In the genomic region with DNA sequence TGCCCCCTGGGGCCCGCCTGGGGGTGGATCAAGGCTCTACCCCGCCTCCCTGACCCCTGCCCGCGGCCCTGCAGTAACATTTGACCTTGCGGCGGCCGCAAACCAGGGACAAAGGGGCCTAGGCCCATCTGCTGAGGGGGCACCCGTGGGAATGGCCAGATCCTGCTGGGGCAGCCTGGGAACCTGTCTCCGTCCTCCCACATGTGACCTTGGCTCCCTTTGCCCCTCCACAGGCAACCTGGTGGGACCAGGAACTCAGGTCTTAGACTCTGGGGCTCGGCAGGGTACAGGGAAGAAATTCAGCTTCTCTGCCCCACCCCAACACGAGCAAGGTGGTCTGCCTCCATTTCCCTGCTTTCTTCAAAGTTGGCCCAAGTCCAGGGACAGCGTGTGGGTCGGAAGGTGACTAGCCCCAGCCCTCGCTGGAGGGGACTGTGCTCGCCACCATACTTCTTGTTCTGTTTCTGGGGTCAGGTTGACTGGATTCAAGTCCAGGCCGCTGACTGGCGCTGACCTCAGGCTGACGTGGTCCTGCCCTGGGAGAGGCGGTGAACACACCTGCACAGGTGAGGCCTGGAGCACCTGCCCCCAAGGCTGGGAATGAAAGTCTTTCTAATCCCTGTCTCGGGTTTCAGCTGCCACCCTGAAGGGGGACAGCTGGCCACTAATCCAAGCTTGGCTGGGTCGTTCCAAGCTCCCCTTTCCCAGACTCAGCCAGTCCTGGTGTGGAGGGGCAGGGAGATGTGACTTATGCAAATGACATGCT, we compare ENCODE assay signal across 1 cellular context.
A peak's percentile ranks its signal among the peaks of the same experiment; 100 is the strongest.
TF ChIP-seq lines count a peak whose summit lies in the region.

No MANE protein-coding gene starts in this region.

TF ChIP-seq in HEK293, 187 proteins besides CTCF, POLR2A, EP300 and RAD21 (continued from another document):
- TF ChIP-seq, protein P1, sequence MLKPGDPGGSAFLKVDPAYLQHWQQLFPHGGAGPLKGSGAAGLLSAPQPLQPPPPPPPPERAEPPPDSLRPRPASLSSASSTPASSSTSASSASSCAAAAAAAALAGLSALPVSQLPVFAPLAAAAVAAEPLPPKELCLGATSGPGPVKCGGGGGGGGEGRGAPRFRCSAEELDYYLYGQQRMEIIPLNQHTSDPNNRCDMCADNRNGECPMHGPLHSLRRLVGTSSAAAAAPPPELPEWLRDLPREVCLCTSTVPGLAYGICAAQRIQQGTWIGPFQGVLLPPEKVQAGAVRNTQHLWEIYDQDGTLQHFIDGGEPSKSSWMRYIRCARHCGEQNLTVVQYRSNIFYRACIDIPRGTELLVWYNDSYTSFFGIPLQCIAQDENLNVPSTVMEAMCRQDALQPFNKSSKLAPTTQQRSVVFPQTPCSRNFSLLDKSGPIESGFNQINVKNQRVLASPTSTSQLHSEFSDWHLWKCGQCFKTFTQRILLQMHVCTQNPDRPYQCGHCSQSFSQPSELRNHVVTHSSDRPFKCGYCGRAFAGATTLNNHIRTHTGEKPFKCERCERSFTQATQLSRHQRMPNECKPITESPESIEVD (tag by site-specific recombination; IDR thresholded peaks at IDR 0.05) = no peak
- TF ChIP-seq, protein P2, sequence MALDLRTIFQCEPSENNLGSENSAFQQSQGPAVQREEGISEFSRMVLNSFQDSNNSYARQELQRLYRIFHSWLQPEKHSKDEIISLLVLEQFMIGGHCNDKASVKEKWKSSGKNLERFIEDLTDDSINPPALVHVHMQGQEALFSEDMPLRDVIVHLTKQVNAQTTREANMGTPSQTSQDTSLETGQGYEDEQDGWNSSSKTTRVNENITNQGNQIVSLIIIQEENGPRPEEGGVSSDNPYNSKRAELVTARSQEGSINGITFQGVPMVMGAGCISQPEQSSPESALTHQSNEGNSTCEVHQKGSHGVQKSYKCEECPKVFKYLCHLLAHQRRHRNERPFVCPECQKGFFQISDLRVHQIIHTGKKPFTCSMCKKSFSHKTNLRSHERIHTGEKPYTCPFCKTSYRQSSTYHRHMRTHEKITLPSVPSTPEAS (tag by site-specific recombination; IDR thresholded peaks at IDR 0.05) = no peak
- TF ChIP-seq, protein P3, sequence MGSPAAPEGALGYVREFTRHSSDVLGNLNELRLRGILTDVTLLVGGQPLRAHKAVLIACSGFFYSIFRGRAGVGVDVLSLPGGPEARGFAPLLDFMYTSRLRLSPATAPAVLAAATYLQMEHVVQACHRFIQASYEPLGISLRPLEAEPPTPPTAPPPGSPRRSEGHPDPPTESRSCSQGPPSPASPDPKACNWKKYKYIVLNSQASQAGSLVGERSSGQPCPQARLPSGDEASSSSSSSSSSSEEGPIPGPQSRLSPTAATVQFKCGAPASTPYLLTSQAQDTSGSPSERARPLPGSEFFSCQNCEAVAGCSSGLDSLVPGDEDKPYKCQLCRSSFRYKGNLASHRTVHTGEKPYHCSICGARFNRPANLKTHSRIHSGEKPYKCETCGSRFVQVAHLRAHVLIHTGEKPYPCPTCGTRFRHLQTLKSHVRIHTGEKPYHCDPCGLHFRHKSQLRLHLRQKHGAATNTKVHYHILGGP (tag by site-specific recombination; IDR thresholded peaks at IDR 0.05) = no peak
- TF ChIP-seq GLIS2 (tag by site-specific recombination; IDR thresholded peaks at IDR 0.05) (peak; percentile 44; the same call in 1 of the 2 replicates), GLIS1 (tag by site-specific recombination; IDR thresholded peaks at IDR 0.05) (peak; percentile 26; the same call in 1 of the 2 replicates), ZNF660 (tag by site-specific recombination; IDR thresholded peaks at IDR 0.05) (no peak), ZEB2 (tag by site-specific recombination; IDR thresholded peaks at IDR 0.05) (peak; percentile 72), IKZF3 (tag by site-specific recombination; IDR thresholded peaks at IDR 0.05) (0 out of 2 replicates have a peak, but pooled peaks have one; percentile 27)
- TF ChIP-seq, protein P4, sequence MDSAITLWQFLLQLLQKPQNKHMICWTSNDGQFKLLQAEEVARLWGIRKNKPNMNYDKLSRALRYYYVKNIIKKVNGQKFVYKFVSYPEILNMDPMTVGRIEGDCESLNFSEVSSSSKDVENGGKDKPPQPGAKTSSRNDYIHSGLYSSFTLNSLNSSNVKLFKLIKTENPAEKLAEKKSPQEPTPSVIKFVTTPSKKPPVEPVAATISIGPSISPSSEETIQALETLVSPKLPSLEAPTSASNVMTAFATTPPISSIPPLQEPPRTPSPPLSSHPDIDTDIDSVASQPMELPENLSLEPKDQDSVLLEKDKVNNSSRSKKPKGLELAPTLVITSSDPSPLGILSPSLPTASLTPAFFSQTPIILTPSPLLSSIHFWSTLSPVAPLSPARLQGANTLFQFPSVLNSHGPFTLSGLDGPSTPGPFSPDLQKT (IDR thresholded peaks at IDR 0.05; ENCODE audit: borderline replicate concordance, low read depth, low read length) = no peak
- TF ChIP-seq, protein P5, sequence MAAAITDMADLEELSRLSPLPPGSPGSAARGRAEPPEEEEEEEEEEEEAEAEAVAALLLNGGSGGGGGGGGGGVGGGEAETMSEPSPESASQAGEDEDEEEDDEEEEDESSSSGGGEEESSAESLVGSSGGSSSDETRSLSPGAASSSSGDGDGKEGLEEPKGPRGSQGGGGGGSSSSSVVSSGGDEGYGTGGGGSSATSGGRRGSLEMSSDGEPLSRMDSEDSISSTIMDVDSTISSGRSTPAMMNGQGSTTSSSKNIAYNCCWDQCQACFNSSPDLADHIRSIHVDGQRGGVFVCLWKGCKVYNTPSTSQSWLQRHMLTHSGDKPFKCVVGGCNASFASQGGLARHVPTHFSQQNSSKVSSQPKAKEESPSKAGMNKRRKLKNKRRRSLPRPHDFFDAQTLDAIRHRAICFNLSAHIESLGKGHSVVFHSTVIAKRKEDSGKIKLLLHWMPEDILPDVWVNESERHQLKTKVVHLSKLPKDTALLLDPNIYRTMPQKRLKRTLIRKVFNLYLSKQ (tag by site-specific recombination; IDR thresholded peaks at IDR 0.05; ENCODE audit: borderline replicate concordance) = no peak
TF ChIP-seq in HEK293: peak in this region for 6.
